Comparison of ENCODE assay signal across 21 cellular contexts in the genomic region with DNA sequence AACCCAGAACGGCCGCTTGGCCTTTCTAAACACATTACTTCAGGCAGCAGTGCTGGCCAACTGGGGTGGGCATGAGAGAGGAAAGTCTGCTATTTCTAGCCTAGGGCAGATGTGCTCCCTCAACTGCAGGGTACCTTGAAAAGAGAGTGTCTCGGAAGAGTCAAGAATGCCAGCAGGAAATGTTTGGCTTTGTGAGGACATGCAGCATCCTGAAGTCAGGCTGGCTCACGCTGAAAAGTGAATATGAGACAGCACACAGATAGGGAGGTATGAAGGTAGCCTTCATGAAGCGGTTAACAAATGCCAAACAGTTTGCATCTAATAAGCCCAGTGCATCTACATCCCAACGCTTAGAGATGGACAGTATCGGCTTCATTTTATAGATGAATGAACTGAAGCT.
"Had no signal": no experiment of that assay in that cellular context is flagged by ENCODE, and none has a peak within 500 bp of the region (broad histone marks: within the 10 kb centered on the region; RNA-seq: fewer than 3 reads in every experiment).

No MANE protein-coding gene starts in this region.

- DNase-seq: KBM-7, MV-4-11, NCI-H1048, NCI-H1105 treated with DMSO at 0.1 percent for 48 hours, NCI-H1436, NCI-H187, NCI-H2029, NCI-H2081 treated with DMSO at 0.1 percent for 48 hours, NCI-H2171, NCI-H446, NCI-H510A, NCI-H524 treated with DMSO at 0.1 percent for 48 hours, NCI-H69, NCI-H774, Right ventricle myocardium superior, RPMI8226, SIG-M5 had no signal

- H3K9me3 ChIP-seq: SJSA1 had no signal

- H3K27me3 ChIP-seq: SJSA1 had no signal

- H3K4me3 ChIP-seq: SJSA1 had no signal

- H3K36me3 ChIP-seq: SJSA1 had no signal

- H3K27ac ChIP-seq: HL-60, SJSA1 had no signal

- FAIRE-seq: HTR-8/SVneo, RCC 7860 had no signal
